ENCODE assay signal across 8 cellular contexts in genomic region chr9:74952281-74953151, GRCh38. TPM values are rescaled to one million over a fixed set of nuclear protein-coding genes. Genes with fewer than 3 reads are reported as not detected.
DNase-seq lines count a peak whose midpoint lies in the region; ATAC-seq, FAIRE-seq and TF ChIP-seq lines count a peak whose summit lies in the region.

A gene with protein sequence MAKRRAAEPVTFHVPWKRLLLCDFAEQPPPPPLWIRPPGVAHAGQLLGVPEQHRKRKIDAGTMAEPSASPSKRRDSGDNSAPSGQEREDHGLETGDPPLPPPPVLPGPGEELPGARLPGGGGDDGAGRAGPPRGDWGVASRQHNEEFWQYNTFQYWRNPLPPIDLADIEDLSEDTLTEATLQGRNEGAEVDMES (minus strand): TSS chr9:74952912. CDS start chr9:74952611, 301 bp downstream.

- peaks cover 6% of the 10 kb centered on the region for H3K79me2 ChIP-seq in HepG2 (ENCODE audit: insufficient read depth, low read length)

- no peaks in the 10 kb centered on the region for H4K20me1 ChIP-seq in HepG2 (ENCODE audit: insufficient read depth, low read length)

- H3K4me1 ChIP-seq in HepG2 (ENCODE audit: insufficient read depth, low read length): peaks cover 33% of the 10 kb centered on the region

- peak; percentile 64 for TF ChIP-seq CTCF in coronary artery (IDR thresholded peaks at IDR 0.05)
- peak; percentile 91 for TF ChIP-seq CTCF in HepG2 (CRISPR knock-in tag; IDR thresholded peaks at IDR 0.05)

- POLR2A ChIA-PET in HepG2 (lab: Yijun Ruan, JAX): interaction anchor here (0.6 to 2.4 kb wide), 8 partner anchors 9 to 1702 kb away, joined by 3 to 21 read pairs (median 6); partner anchors contain the start of gene CARNMT1

- BruUV-seq in HepG2 (replicated peaks; lab: Mats Ljungman, UMichigan): no TSS peak

- peak; percentile 63 for TF ChIP-seq RAD21 in HepG2 (CRISPR knock-in tag; IDR thresholded peaks at IDR 0.05)

- H3K4me3 ChIP-seq in coronary artery: peak within 1 kb of the TSS; percentile 90
- peak within 1 kb of the TSS; percentile 89 to 97 (median 89) for H3K4me3 ChIP-seq in HepG2 (replicated peaks in 1 of 3; ENCODE audit: insufficient read depth in 1 of 3, low read depth in 2 of 3, low read length in 3 of 3)

- ATAC-seq in GM19372 (IDR thresholded peaks at IDR 0.05; ENCODE audit: low read depth, unreplicated experiment) (peak; percentile 84), HG03521 (IDR thresholded peaks at IDR 0.05; ENCODE audit: unreplicated experiment) (peak; percentile 91), HepG2 (peak; percentile 96)

- peaks cover 15% of the 10 kb centered on the region for H3K36me3 Mint-ChIP-seq in activated CD4-positive, alpha-beta T cell treated with anti-CD3 and anti-CD28 coated beads, Interleukin-2, amount 10 ng/mL, durations not matched to agents 24 days and 14 days (ENCODE audit: low read depth)

- H3K9ac ChIP-seq in HepG2 (ENCODE audit: insufficient read depth, low read depth, low read length): peak within 1 kb of the TSS; percentile 98

- peak within 1 kb of the TSS; percentile 97 for H3K27ac Mint-ChIP-seq in activated CD4-positive, alpha-beta T cell treated with anti-CD3 and anti-CD28 coated beads, Interleukin-2, amount 10 ng/mL, durations not matched to agents 24 days and 14 days

- in situ Hi-C loops in HepG2 (cut with HindIII; ENCODE audit: extremely low pct_ligation_motif_present, low pct_unique_long_range_greater_than_20kb): loop anchor here (5.0 kb wide), 2 partner anchors 50 to 135 kb away; partner anchors contain the start of genes NMRK1 and OSTF1

- no peaks in the 10 kb centered on the region for H3K9me3 Mint-ChIP-seq in activated CD4-positive, alpha-beta T cell treated with anti-CD3 and anti-CD28 coated beads, Interleukin-2, amount 10 ng/mL, durations not matched to agents 24 days and 14 days

- no peak for TF ChIP-seq EP300 in HepG2 (IDR thresholded peaks at IDR 0.05; ENCODE audit: low read depth in 2 of 2, low read length in 2 of 2)
- no peak for TF ChIP-seq EP300 in HepG2 (CRISPR knock-in tag; IDR thresholded peaks at IDR 0.05; ENCODE audit: borderline replicate concordance)

- H3K27me3 ChIP-seq in HepG2 (ENCODE audit: control insufficient read depth in 1 of 2, insufficient read depth in 2 of 2, low read length in 2 of 2): no peaks in the 10 kb centered on the region; a peak in 1 of 5 replicates

- peak within 1 kb of the TSS; percentile 84 for H3K4me2 ChIP-seq in HepG2 (ENCODE audit: low read depth, low read length)

- H2AFZ ChIP-seq in HepG2 (ENCODE audit: low read length): no peak within 1 kb of the TSS

- CTCF ChIA-PET in HepG2 (lab: Yijun Ruan, JAX; ENCODE audit: low intra/inter-chr PET ratio, low total read pairs): interaction anchor here (1.0 to 1.6 kb wide), 2 partner anchors 12 to 50 kb away, joined by 3 to 7 read pairs; no protein-coding TSS in a partner anchor

- no peaks in the 10 kb centered on the region for H3K27me3 Mint-ChIP-seq in activated CD4-positive, alpha-beta T cell treated with anti-CD3 and anti-CD28 coated beads, Interleukin-2, amount 10 ng/mL, durations not matched to agents 24 days and 14 days

- peaks cover 39% of the 10 kb centered on the region for H3K4me1 Mint-ChIP-seq in activated CD4-positive, alpha-beta T cell treated with anti-CD3 and anti-CD28 coated beads, Interleukin-2, amount 10 ng/mL, durations not matched to agents 24 days and 14 days

- intact Hi-C loops in activated CD4-positive, alpha-beta T cell treated with anti-CD3 and anti-CD28 coated beads, Interleukin-2, amount 10 ng/mL, durations not matched to agents 24 days and 14 days (cut with micrococcal nuclease): loop anchor here (1.0 to 10.0 kb wide), 5 partner anchors 65 to 1442 kb away; partner anchors contain the start of genes CARNMT1, NMRK1, OSTF1 and RFK
- intact Hi-C loops in HepG2 (cut with micrococcal nuclease; ENCODE audit: unreplicated experiment): loop anchor here (1.0 to 5.0 kb wide), 4 partner anchors 50 to 176 kb away; partner anchors contain the start of genes CARNMT1, NMRK1 and OSTF1

- peak within 1 kb of the TSS; percentile 86 to 97 for H3K27ac ChIP-seq in coronary artery
- H3K27ac ChIP-seq in HepG2 (ENCODE audit: extremely low read length, insufficient read depth, low read length): peak within 1 kb of the TSS; percentile 99

- DNase-seq in CD1c-positive myeloid dendritic cell (ENCODE audit: extremely low spot score): peak; percentile 91
- DNase-seq in NCI-H526 treated with DMSO at 0.1 percent for 48 hours (lab: John Stamatoyannopoulos, UW): peak; percentile 57
- peak; percentile 97 for DNase-seq in activated CD4-positive, alpha-beta T cell treated with anti-CD3 and anti-CD28 coated beads, Interleukin-2, amount 10 ng/mL, durations not matched to agents 24 days and 14 days
- peak; percentile 89 for DNase-seq in coronary artery (ENCODE audit: low spot score)
- DNase-seq in HepG2 (ENCODE audit: low spot score): peak; percentile 70
- peak; percentile 94 for DNase-seq in stimulated activated CD4-positive, alpha-beta T cell treated with anti-CD3 and anti-CD28 coated beads, Interleukin-4, amount 100 ng/mL, for 1 hour

- FAIRE-seq in HepG2 (lab: Jason Lieb, UNC): peak; percentile 23

- 0% methylated on average over 6 of the region's 112 CpGs for WGBS in HepG2 (ENCODE audit: low lambda C conversion rate)

- TF ChIP-seq POLR2A in HepG2 (IDR thresholded peaks at IDR 0.05; ENCODE audit: insufficient read depth in 1 of 2, low read depth in 2 of 2, low read length in 2 of 2): peak; percentile 42 to 67; a peak in 3 of 4 replicates

- no peaks in the 10 kb centered on the region for H3K36me3 ChIP-seq in HepG2 (replicated peaks in 1 of 2; ENCODE audit: control insufficient read depth in 1 of 2, insufficient read depth in 2 of 2, low read length in 2 of 2)

- H3K9me3 ChIP-seq in HepG2 (ENCODE audit: low read length): no peaks in the 10 kb centered on the region

- peak within 1 kb of the TSS; percentile 98 for H3K4me3 Mint-ChIP-seq in activated CD4-positive, alpha-beta T cell treated with anti-CD3 and anti-CD28 coated beads, Interleukin-2, amount 10 ng/mL, durations not matched to agents 24 days and 14 days

TF ChIP-seq in HepG2, 621 proteins besides CTCF, POLR2A, EP300 and RAD21 (continues in another document):
- TF ChIP-seq GFI1 (CRISPR knock-in tag; IDR thresholded peaks at IDR 0.05; ENCODE audit: borderline replicate concordance) (peak; percentile 61; the same call in 1 of the 2 replicates), ATF2 (CRISPR knock-in tag; IDR thresholded peaks at IDR 0.05) (0 out of 2 replicates have a peak, but pooled peaks have one; percentile 8), CREM (IDR thresholded peaks at IDR 0.05) (no peak), CREM (CRISPR knock-in tag; IDR thresholded peaks at IDR 0.05) (no peak), ZNF724P (CRISPR knock-in tag; IDR thresholded peaks at IDR 0.05; ENCODE audit: borderline replicate concordance) (peak; percentile 80)
- TF ChIP-seq, protein P1, sequence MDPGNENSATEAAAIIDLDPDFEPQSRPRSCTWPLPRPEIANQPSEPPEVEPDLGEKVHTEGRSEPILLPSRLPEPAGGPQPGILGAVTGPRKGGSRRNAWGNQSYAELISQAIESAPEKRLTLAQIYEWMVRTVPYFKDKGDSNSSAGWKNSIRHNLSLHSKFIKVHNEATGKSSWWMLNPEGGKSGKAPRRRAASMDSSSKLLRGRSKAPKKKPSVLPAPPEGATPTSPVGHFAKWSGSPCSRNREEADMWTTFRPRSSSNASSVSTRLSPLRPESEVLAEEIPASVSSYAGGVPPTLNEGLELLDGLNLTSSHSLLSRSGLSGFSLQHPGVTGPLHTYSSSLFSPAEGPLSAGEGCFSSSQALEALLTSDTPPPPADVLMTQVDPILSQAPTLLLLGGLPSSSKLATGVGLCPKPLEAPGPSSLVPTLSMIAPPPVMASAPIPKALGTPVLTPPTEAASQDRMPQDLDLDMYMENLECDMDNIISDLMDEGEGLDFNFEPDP (CRISPR knock-in tag; conservative IDR thresholded peaks at IDR 0.05): no peak

RNA-seq across cellular contexts. Expression of the gene that starts here (rescaled TPM):
- 19.6 and 20.0 TPM in 2 replicates for total RNA-seq in activated CD4-positive, alpha-beta T cell treated with anti-CD3 and anti-CD28 coated beads, Interleukin-2, amount 10 ng/mL, durations not matched to agents 24 days and 14 days
- total RNA-seq in HepG2 (2016; rRNA removed; fragmentation: Illumina TruSeq; extraction: Trizol): 13.5 and 16.5 TPM in 2 replicates
- total RNA-seq in HepG2 (2016; cell fraction: cytosol; rRNA removed; fragmentation: Illumina TruSeq; extraction: Trizol; ENCODE audit: low read depth): 4.0 and 4.1 TPM in 2 replicates
- 13.8 and 16.2 TPM in 2 replicates for total RNA-seq in HepG2 (2016; cell fraction: insoluble cytoplasmic fraction; rRNA removed; fragmentation: Illumina TruSeq; extraction: Trizol)
- total RNA-seq in HepG2 (2016; cell fraction: membrane; rRNA removed; fragmentation: Illumina TruSeq; extraction: Trizol): 8.1 and 8.7 TPM in 2 replicates
- 8.0 and 8.6 TPM in 2 replicates for total RNA-seq in HepG2 (2016; cell fraction: nucleus; rRNA removed; fragmentation: Illumina TruSeq; extraction: Trizol)
- polyA plus RNA-seq in HepG2 (2011; rRNA removed): 2.0 and 3.0 TPM in 2 replicates
- 1.8 and 2.4 TPM in 2 replicates for polyA plus RNA-seq in HepG2 (2011; cell fraction: cytosol; rRNA removed)
- 1.9 and 2.2 TPM in 2 replicates for polyA plus RNA-seq in HepG2 (2011; cell fraction: nucleus; rRNA removed)
- 5.6 and 8.8 TPM in 2 replicates for polyA plus RNA-seq in HepG2 (2012)
- 5.2 and 5.7 TPM in 2 replicates for polyA plus RNA-seq in HepG2 (2016; cell fraction: cytosol; fragmentation: Illumina TruSeq; extraction: Trizol; ENCODE audit: low read depth)
- polyA plus RNA-seq in HepG2 (2016; cell fraction: insoluble cytoplasmic fraction; fragmentation: Illumina TruSeq; extraction: Trizol; ENCODE audit: low read depth): 21.2 and 22.6 TPM in 2 replicates
- 7.6 and 8.0 TPM in 2 replicates for polyA plus RNA-seq in HepG2 (2016; cell fraction: membrane; fragmentation: Illumina TruSeq; extraction: Trizol; ENCODE audit: low read depth)
- 13.9 and 16.8 TPM in 2 replicates for polyA plus RNA-seq in HepG2 (2016; cell fraction: nucleus; fragmentation: Illumina TruSeq; extraction: Trizol; ENCODE audit: insufficient read depth, low read depth)
- 2.0 and 2.8 TPM in 2 replicates for polyA minus RNA-seq in HepG2 (2011; rRNA and poly(A)+ RNA removed; ENCODE audit: low replicate concordance)
- 3.9 and 4.3 TPM in 2 replicates for polyA minus RNA-seq in HepG2 (2011; cell fraction: cytosol; rRNA and poly(A)+ RNA removed)
- polyA minus RNA-seq in HepG2 (2011; cell fraction: nucleus; rRNA and poly(A)+ RNA removed): 2.0 and 2.7 TPM in 2 replicates

Comparison
In these comparisons a context has a peak if more than half of its experiments do, and no peak if none do; other contexts are left out.
1. Peak in every context shown above with its lines: DNase-seq, ATAC-seq, H3K4me3 ChIP-seq and H3K27ac ChIP-seq.